Comparison of ENCODE assay signal across 1 cellular context in the genomic region with DNA sequence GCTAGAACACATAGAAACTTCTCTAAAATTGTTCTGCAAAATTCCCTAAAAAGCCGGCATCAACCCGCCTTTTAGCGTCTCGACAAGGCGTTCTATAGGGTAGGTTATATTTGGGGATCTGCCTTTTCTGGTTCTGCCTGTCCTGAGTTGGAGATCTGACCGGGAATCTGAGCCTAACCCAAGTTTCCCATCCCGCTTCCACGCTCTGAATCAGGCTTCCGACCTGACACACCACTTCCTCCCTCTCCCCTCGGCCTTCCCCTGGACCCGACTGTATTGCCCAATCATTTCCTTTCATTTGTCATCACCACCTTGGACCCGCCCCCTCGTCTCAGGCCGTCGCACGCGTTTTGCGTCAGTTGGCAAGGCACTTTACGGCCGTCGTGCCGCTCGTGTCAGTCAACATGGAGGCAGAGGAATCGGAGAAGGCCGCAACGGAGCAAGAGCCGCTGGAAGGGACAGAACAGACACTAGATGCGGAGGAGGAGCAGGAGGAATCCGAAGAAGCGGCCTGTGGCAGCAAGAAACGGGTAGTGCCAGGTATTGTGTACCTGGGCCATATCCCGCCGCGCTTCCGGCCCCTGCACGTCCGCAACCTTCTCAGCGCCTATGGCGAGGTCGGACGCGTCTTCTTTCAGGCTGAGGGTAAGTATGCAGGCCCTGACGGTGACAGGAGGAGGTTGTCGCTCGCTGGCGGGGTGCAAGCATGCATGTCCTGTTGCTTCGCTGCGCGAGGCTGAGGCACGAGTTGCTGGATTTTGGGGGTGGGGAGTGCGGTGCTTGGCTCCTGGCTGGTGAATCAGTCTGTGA.
A peak's percentile ranks its signal among the peaks of the same experiment; 100 is the strongest.
TF ChIP-seq lines count a peak whose summit lies in the region.

A gene (plus strand): TSS at position 375 of the 810 bp plus-strand sequence. CDS start 30 bp downstream, at position 405.

TF ChIP-seq in HepG2, 621 proteins besides CTCF, POLR2A, EP300 and RAD21 (continues in another document):
- TF ChIP-seq, protein P1, sequence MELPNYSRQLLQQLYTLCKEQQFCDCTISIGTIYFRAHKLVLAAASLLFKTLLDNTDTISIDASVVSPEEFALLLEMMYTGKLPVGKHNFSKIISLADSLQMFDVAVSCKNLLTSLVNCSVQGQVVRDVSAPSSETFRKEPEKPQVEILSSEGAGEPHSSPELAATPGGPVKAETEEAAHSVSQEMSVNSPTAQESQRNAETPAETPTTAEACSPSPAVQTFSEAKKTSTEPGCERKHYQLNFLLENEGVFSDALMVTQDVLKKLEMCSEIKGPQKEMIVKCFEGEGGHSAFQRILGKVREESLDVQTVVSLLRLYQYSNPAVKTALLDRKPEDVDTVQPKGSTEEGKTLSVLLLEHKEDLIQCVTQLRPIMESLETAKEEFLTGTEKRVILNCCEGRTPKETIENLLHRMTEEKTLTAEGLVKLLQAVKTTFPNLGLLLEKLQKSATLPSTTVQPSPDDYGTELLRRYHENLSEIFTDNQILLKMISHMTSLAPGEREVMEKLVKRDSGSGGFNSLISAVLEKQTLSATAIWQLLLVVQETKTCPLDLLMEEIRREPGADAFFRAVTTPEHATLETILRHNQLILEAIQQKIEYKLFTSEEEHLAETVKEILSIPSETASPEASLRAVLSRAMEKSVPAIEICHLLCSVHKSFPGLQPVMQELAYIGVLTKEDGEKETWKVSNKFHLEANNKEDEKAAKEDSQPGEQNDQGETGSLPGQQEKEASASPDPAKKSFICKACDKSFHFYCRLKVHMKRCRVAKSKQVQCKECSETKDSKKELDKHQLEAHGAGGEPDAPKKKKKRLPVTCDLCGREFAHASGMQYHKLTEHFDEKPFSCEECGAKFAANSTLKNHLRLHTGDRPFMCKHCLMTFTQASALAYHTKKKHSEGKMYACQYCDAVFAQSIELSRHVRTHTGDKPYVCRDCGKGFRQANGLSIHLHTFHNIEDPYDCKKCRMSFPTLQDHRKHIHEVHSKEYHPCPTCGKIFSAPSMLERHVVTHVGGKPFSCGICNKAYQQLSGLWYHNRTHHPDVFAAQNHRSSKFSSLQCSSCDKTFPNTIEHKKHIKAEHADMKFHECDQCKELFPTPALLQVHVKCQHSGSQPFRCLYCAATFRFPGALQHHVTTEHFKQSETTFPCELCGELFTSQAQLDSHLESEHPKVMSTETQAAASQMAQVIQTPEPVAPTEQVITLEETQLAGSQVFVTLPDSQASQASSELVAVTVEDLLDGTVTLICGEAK (IDR thresholded peaks at IDR 0.05) = no peak
- TF ChIP-seq, protein P1 (CRISPR knock-in tag; IDR thresholded peaks at IDR 0.05) = peak; percentile 89
- TF ChIP-seq ELF3 (CRISPR knock-in tag; IDR thresholded peaks at IDR 0.05) (peak; percentile 92), PAWR (CRISPR knock-in tag; IDR thresholded peaks at IDR 0.05; ENCODE audit: borderline replicate concordance) (peak; percentile 20; the same call in 1 of the 2 replicates), NCOR1 (IDR thresholded peaks at IDR 0.05; ENCODE audit: borderline replicate concordance, low read length) (peak; percentile 62; the same call in 1 of the 2 replicates), POGZ (CRISPR knock-in tag; IDR thresholded peaks at IDR 0.05) (peak; percentile 99), ZNF331 (CRISPR knock-in tag; IDR thresholded peaks at IDR 0.05) (peak; percentile 95), PAX8 (CRISPR knock-in tag; IDR thresholded peaks at IDR 0.05; ENCODE audit: borderline replicate concordance) (peak; percentile 91; the same call in 1 of the 2 replicates), ZNF782 (CRISPR knock-in tag; IDR thresholded peaks at IDR 0.05; ENCODE audit: borderline replicate concordance) (0 out of 2 replicates have a peak, but pooled peaks have one; percentile 61), ZNF30 (CRISPR knock-in tag; IDR thresholded peaks at IDR 0.05) (0 out of 2 replicates have a peak, but pooled peaks have one; percentile 80), ZNF335 (CRISPR knock-in tag; IDR thresholded peaks at IDR 0.05) (peak; percentile 94), GFI1 (CRISPR knock-in tag; IDR thresholded peaks at IDR 0.05; ENCODE audit: borderline replicate concordance) (peak; percentile 71; the same call in 1 of the 2 replicates), PHF20 (CRISPR knock-in tag; IDR thresholded peaks at IDR 0.05) (peak; percentile 100), XRCC5 (optimal IDR thresholded peaks at IDR 0.05; ENCODE audit: low read length) (peak; percentile 96), GTF2F1 (IDR thresholded peaks at IDR 0.05; ENCODE audit: low read length) (peak; percentile 86)
- TF ChIP-seq, protein P2, sequence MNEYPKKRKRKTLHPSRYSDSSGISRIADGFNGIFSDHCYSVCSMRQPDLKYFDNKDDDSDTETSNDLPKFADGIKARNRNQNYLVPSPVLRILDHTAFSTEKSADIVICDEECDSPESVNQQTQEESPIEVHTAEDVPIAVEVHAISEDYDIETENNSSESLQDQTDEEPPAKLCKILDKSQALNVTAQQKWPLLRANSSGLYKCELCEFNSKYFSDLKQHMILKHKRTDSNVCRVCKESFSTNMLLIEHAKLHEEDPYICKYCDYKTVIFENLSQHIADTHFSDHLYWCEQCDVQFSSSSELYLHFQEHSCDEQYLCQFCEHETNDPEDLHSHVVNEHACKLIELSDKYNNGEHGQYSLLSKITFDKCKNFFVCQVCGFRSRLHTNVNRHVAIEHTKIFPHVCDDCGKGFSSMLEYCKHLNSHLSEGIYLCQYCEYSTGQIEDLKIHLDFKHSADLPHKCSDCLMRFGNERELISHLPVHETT (CRISPR knock-in tag; conservative IDR thresholded peaks at IDR 0.05) = peak; percentile 92
- TF ChIP-seq, protein P3, sequence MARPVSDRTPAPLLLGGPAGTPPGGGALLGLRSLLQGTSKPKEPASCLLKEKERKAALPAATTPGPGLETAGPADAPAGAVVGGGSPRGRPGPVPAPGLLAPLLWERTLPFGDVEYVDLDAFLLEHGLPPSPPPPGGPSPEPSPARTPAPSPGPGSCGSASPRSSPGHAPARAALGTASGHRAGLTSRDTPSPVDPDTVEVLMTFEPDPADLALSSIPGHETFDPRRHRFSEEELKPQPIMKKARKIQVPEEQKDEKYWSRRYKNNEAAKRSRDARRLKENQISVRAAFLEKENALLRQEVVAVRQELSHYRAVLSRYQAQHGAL (CRISPR knock-in tag; IDR thresholded peaks at IDR 0.05; ENCODE audit: not compliant biosample characterization) = no peak
- TF ChIP-seq, protein P4, sequence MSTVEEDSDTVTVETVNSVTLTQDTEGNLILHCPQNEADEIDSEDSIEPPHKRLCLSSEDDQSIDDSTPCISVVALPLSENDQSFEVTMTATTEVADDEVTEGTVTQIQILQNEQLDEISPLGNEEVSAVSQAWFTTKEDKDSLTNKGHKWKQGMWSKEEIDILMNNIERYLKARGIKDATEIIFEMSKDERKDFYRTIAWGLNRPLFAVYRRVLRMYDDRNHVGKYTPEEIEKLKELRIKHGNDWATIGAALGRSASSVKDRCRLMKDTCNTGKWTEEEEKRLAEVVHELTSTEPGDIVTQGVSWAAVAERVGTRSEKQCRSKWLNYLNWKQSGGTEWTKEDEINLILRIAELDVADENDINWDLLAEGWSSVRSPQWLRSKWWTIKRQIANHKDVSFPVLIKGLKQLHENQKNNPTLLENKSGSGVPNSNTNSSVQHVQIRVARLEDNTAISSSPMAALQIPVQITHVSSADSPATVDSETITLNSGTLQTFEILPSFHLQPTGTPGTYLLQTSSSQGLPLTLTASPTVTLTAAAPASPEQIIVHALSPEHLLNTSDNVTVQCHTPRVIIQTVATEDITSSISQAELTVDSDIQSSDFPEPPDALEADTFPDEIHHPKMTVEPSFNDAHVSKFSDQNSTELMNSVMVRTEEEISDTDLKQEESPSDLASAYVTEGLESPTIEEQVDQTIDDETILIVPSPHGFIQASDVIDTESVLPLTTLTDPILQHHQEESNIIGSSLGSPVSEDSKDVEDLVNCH (CRISPR knock-in tag; IDR thresholded peaks at IDR 0.05) = peak; percentile 78; the same call in 1 of the 2 replicates
- TF ChIP-seq, protein P5, sequence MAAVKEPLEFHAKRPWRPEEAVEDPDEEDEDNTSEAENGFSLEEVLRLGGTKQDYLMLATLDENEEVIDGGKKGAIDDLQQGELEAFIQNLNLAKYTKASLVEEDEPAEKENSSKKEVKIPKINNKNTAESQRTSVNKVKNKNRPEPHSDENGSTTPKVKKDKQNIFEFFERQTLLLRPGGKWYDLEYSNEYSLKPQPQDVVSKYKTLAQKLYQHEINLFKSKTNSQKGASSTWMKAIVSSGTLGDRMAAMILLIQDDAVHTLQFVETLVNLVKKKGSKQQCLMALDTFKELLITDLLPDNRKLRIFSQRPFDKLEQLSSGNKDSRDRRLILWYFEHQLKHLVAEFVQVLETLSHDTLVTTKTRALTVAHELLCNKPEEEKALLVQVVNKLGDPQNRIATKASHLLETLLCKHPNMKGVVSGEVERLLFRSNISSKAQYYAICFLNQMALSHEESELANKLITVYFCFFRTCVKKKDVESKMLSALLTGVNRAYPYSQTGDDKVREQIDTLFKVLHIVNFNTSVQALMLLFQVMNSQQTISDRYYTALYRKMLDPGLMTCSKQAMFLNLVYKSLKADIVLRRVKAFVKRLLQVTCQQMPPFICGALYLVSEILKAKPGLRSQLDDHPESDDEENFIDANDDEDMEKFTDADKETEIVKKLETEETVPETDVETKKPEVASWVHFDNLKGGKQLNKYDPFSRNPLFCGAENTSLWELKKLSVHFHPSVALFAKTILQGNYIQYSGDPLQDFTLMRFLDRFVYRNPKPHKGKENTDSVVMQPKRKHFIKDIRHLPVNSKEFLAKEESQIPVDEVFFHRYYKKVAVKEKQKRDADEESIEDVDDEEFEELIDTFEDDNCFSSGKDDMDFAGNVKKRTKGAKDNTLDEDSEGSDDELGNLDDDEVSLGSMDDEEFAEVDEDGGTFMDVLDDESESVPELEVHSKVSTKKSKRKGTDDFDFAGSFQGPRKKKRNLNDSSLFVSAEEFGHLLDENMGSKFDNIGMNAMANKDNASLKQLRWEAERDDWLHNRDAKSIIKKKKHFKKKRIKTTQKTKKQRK (IDR thresholded peaks at IDR 0.05; ENCODE audit: low read length) = no peak
- TF ChIP-seq, protein P6, sequence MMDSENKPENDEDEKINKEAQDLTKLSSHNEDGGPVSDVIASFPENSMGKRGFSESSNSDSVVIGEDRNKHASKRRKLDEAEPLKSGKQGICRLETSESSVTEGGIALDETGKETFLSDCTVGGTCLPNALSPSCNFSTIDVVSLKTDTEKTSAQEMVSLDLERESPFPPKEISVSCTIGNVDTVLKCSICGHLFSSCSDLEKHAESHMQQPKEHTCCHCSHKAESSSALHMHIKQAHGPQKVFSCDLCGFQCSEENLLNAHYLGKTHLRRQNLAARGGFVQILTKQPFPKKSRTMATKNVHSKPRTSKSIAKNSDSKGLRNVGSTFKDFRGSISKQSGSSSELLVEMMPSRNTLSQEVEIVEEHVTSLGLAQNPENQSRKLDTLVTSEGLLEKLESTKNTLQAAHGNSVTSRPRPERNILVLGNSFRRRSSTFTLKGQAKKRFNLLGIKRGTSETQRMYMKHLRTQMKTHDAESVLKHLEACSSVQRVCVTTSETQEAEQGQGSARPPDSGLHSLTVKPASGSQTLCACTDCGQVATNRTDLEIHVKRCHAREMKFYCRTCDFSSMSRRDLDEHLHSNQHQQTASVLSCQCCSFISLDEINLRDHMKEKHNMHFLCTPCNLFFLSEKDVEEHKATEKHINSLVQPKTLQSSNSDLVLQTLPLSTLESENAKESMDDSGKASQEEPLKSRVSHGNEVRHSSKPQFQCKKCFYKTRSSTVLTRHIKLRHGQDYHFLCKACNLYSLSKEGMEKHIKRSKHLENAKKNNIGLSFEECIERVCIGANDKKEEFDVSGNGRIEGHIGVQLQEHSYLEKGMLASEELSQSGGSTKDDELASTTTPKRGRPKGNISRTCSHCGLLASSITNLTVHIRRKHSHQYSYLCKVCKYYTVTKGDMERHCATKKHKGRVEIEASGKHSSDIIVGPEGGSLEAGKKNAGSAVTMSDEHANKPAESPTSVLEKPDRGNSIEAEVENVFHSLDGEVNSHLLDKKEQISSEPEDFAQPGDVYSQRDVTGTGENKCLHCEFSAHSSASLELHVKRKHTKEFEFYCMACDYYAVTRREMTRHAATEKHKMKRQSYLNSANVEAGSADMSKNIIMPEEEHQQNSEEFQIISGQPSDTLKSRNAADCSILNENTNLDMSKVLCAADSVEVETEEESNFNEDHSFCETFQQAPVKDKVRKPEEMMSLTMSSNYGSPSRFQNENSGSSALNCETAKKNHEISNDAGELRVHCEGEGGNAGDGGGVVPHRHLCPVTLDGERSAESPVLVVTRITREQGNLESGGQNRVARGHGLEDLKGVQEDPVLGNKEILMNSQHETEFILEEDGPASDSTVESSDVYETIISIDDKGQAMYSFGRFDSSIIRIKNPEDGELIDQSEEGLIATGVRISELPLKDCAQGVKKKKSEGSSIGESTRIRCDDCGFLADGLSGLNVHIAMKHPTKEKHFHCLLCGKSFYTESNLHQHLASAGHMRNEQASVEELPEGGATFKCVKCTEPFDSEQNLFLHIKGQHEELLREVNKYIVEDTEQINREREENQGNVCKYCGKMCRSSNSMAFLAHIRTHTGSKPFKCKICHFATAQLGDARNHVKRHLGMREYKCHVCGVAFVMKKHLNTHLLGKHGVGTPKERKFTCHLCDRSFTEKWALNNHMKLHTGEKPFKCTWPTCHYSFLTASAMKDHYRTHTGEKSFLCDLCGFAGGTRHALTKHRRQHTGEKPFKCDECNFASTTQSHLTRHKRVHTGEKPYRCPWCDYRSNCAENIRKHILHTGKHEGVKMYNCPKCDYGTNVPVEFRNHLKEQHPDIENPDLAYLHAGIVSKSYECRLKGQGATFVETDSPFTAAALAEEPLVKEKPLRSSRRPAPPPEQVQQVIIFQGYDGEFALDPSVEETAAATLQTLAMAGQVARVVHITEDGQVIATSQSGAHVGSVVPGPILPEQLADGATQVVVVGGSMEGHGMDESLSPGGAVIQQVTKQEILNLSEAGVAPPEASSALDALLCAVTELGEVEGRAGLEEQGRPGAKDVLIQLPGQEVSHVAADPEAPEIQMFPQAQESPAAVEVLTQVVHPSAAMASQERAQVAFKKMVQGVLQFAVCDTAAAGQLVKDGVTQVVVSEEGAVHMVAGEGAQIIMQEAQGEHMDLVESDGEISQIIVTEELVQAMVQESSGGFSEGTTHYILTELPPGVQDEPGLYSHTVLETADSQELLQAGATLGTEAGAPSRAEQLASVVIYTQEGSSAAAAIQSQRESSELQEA (CRISPR knock-in tag; IDR thresholded peaks at IDR 0.05; ENCODE audit: not compliant biosample characterization) = peak; percentile 78
